ENCODE assay signal across 12 cellular contexts in the genomic region with DNA sequence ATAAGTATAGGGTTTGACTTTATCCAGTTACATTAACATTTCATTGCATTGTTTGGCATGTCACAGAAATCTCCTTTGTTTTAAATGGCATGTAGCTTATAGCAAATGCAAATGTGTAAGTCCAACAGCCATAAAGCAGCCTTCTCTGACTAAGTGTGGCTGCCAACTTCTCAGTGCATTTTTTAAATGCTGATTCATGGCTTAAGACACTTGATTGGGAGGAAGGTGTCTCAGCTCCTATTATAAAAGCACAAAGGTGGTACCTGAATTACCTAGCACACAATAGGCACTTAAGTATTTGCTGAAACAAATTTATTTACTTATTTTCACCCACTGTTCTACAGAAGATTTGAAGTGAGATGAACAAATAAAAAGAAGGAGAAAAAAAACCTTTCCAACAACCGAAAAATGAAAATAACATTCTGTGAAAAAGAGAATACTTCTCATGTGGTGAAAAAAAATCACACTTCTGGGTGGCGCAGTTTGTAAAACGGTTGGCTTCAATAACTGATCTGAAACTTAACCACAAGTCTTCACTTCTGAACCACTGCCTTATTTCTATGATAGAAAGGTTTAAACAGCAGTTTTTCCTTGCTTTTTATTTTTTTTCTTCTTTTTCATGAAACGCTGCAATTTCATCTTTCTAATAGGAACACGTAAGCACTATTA.
A peak's percentile ranks its signal among the peaks of the same experiment; 100 is the strongest.
DNase-seq lines count a peak whose midpoint lies in the region; ATAC-seq and FAIRE-seq lines count a peak whose summit lies in the region.
"Had no signal": no experiment of that assay in that cellular context is flagged by ENCODE, and none has a peak within 500 bp of the region (broad histone marks: within the 10 kb centered on the region; RNA-seq: fewer than 3 reads in every experiment).

No MANE protein-coding gene starts in this region.

- no peak overlapping the region for H3K9ac ChIP-seq in GM23248

- no peak overlapping the region for H3K4me3 ChIP-seq in GM23248
- peak overlapping the region; percentile 30 for H3K4me3 ChIP-seq in naive thymus-derived CD4-positive, alpha-beta T cell (ENCODE audit: low read length)
- H3K4me3 ChIP-seq: lung had no signal

- ATAC-seq in naive thymus-derived CD4-positive, alpha-beta T cell, result peak; percentile 39
- no peak for ATAC-seq in HG03342 (IDR thresholded peaks at IDR 0.05; ENCODE audit: unreplicated experiment)
- ATAC-seq: right cardiac atrium had no signal

- peak overlapping the region; percentile 52 for H3K4me3 Mint-ChIP-seq in activated CD4-positive, alpha-beta memory T cell treated with anti-CD3 and anti-CD28 coated beads, Interleukin-2, amount 10 ng/mL, durations not matched to agents 7 days and 5 days
- H3K4me3 Mint-ChIP-seq in naive thymus-derived CD4-positive, alpha-beta T cell, result peak overlapping the region; percentile 48 to 87 (median 74)

- CTCF ChIA-PET in activated CD4-positive, alpha-beta memory T cell treated with anti-CD3 and anti-CD28 coated beads, Interleukin-2, amount 10 ng/mL, durations not matched to agents 7 days and 5 days (lab: Charles Lee), result interaction anchor here (0.6 to 6.9 kb wide), 16 partner anchors 10 to 348 kb away, joined by 3 to 81 read pairs (median 5); no protein-coding TSS in a partner anchor
- CTCF ChIA-PET in naive thymus-derived CD4-positive, alpha-beta T cell (lab: Charles Lee), result interaction anchor here (0.7 to 7.3 kb wide), 14 partner anchors 12 to 892 kb away, joined by 3 to 84 read pairs (median 10); no protein-coding TSS in a partner anchor

- no peaks in the 10 kb centered on the region for H4K20me1 ChIP-seq in GM23248 (ENCODE audit: insufficient read depth)

- in situ Hi-C loops in GM23248 (cut with MboI), result loop anchor here (10.0 kb wide), 3 partner anchors 330 to 1250 kb away; no protein-coding TSS in a partner anchor

- FAIRE-seq in GM18507 (lab: Jason Lieb, UNC), result peak; percentile 96
- no peak for FAIRE-seq in frontal cortex (lab: Jason Lieb, UNC)

- H3K36me3 ChIP-seq in GM23248 (ENCODE audit: low read depth), result no peaks in the 10 kb centered on the region
- no peaks in the 10 kb centered on the region for H3K36me3 ChIP-seq in naive thymus-derived CD4-positive, alpha-beta T cell (ENCODE audit: control insufficient read depth in 2 of 3, insufficient read depth in 3 of 3, low read length in 3 of 3)

- H3K36me3 Mint-ChIP-seq in activated CD4-positive, alpha-beta memory T cell treated with anti-CD3 and anti-CD28 coated beads, Interleukin-2, amount 10 ng/mL, durations not matched to agents 7 days and 5 days (ENCODE audit: low read depth), result peaks cover 36% of the 10 kb centered on the region
- peaks cover 0 to 7% (median 0%) of the 10 kb centered on the region in 5 donors for H3K36me3 Mint-ChIP-seq in naive thymus-derived CD4-positive, alpha-beta T cell

- POLR2A ChIA-PET in activated CD4-positive, alpha-beta memory T cell treated with anti-CD3 and anti-CD28 coated beads, Interleukin-2, amount 10 ng/mL, durations not matched to agents 7 days and 5 days (lab: Charles Lee), result interaction anchor here (0.7 to 34.6 kb wide), 19 partner anchors 2 to 347 kb away, joined by 3 to 678 read pairs (median 7); a partner anchor contains a TSS
- POLR2A ChIA-PET in naive thymus-derived CD4-positive, alpha-beta T cell (lab: Charles Lee), result interaction anchor here (0.7 to 2.8 kb wide), 12 partner anchors 9 to 332 kb away, joined by 3 to 12 read pairs (median 6); a partner anchor contains a TSS

- H3K27ac ChIP-seq in GM23248, result no peak overlapping the region
- H3K27ac ChIP-seq in naive thymus-derived CD4-positive, alpha-beta T cell (ENCODE audit: low read depth, low read length), result peak overlapping the region; percentile 82

- H3K79me2 ChIP-seq in GM23248 (ENCODE audit: insufficient read depth), result peaks cover 97% of the 10 kb centered on the region

- H3K4me1 ChIP-seq in GM23248 (ENCODE audit: insufficient read depth), result peaks cover 7% of the 10 kb centered on the region; the same call in 1 of the 2 replicates
- H3K4me1 ChIP-seq in naive thymus-derived CD4-positive, alpha-beta T cell (ENCODE audit: control insufficient read depth in 2 of 2, insufficient read depth in 2 of 2, low read length in 2 of 2), result peaks cover 80 to 84% of the 10 kb centered on the region in 2 donors

- H3K4me1 Mint-ChIP-seq in activated CD4-positive, alpha-beta memory T cell treated with anti-CD3 and anti-CD28 coated beads, Interleukin-2, amount 10 ng/mL, durations not matched to agents 7 days and 5 days, result peaks cover 95% of the 10 kb centered on the region
- peaks cover 55 to 100% (median 93%) of the 10 kb centered on the region in 7 donors for H3K4me1 Mint-ChIP-seq in naive thymus-derived CD4-positive, alpha-beta T cell

- H3K9me3 ChIP-seq in GM23248 (ENCODE audit: low read depth), result no peaks in the 10 kb centered on the region
- H3K9me3 ChIP-seq in naive thymus-derived CD4-positive, alpha-beta T cell (ENCODE audit: control insufficient read depth in 2 of 3, low read length in 3 of 3), result no peaks in the 10 kb centered on the region

- H3K27me3 Mint-ChIP-seq in activated CD4-positive, alpha-beta memory T cell treated with anti-CD3 and anti-CD28 coated beads, Interleukin-2, amount 10 ng/mL, durations not matched to agents 7 days and 5 days, result no peaks in the 10 kb centered on the region
- H3K27me3 Mint-ChIP-seq in naive thymus-derived CD4-positive, alpha-beta T cell, result peaks cover 0 to 4% (median 0%) of the 10 kb centered on the region in 5 donors

- H3K27ac Mint-ChIP-seq in activated CD4-positive, alpha-beta memory T cell treated with anti-CD3 and anti-CD28 coated beads, Interleukin-2, amount 10 ng/mL, durations not matched to agents 7 days and 5 days, result peak overlapping the region; percentile 96
- H3K27ac Mint-ChIP-seq in naive thymus-derived CD4-positive, alpha-beta T cell, result peak overlapping the region; percentile 87 to 97 (median 94)

- H3F3A ChIP-seq in GM23248 (ENCODE audit: insufficient read depth), result no peaks in the 10 kb centered on the region

- H3K4me2 ChIP-seq in GM23248 (ENCODE audit: unreplicated experiment), result no peak overlapping the region

- no peaks in the 10 kb centered on the region for H3K9me3 Mint-ChIP-seq in activated CD4-positive, alpha-beta memory T cell treated with anti-CD3 and anti-CD28 coated beads, Interleukin-2, amount 10 ng/mL, durations not matched to agents 7 days and 5 days
- H3K9me3 Mint-ChIP-seq in naive thymus-derived CD4-positive, alpha-beta T cell, result no peaks in the 10 kb centered on the region

- H2AFZ ChIP-seq in GM23248, result no peak overlapping the region

- DNase-seq in GM18507 (ENCODE audit: extremely low spot score, insufficient read length, low read depth) (no peak), GM23248 (peak; percentile 56), cerebellar cortex (ENCODE audit: low spot score) (no peak), frontal cortex (ENCODE audit: low spot score in 2 of 2) (no peak)
- peak; percentile 42 for DNase-seq in activated CD4-positive, alpha-beta memory T cell treated with anti-CD3 and anti-CD28 coated beads, Interleukin-2, amount 10 ng/mL, durations not matched to agents 7 days and 5 days
- DNase-seq in naive thymus-derived CD4-positive, alpha-beta T cell, result peak in 7 of 9 donors; percentile 42 to 73 (median 62)
- no peak for DNase-seq in effector CD4-positive, alpha-beta T cell
- DNase-seq: amygdala, NCI-H345, right cardiac atrium had no signal

- intact Hi-C loops in naive thymus-derived CD4-positive, alpha-beta T cell (cut with micrococcal nuclease), result loop anchor here (1.0 to 10.0 kb wide), 18 partner anchors 8 to 1248 kb away; a partner anchor contains a TSS

- WGBS in GM23248 (ENCODE audit: low coverage in 1 of 2, low lambda C conversion rate in 2 of 2, missing lambda C conversion rate in 2 of 2), 2 experiments, result 86 to 89% methylated on average over 5 of the region's 5 CpGs

- H3K27me3 ChIP-seq in GM23248 (replicated peaks; ENCODE audit: insufficient read depth), result no peaks in the 10 kb centered on the region
- no peaks in the 10 kb centered on the region for H3K27me3 ChIP-seq in naive thymus-derived CD4-positive, alpha-beta T cell (ENCODE audit: control insufficient read depth in 2 of 2, insufficient read depth in 2 of 2, low read length in 2 of 2)

- no peaks in the 10 kb centered on the region for H3K9me2 ChIP-seq in GM23248 (ENCODE audit: insufficient read depth)

Comparison
In these comparisons a context has a peak if more than half of its experiments do, and no peak if none do; other contexts are left out.
1. DNase-seq: peak in GM23248 (single experiment), activated CD4-positive, alpha-beta memory T cell treated with anti-CD3 and anti-CD28 coated beads, Interleukin-2, amount 10 ng/mL, durations not matched to agents 7 days and 5 days (single experiment) and naive thymus-derived CD4-positive, alpha-beta T cell (7 of 9); none in GM18507 (single experiment), cerebellar cortex (single experiment), frontal cortex (0 of 2) and effector CD4-positive, alpha-beta T cell (single experiment).